ENCODE assay signal across 1 cellular context in genomic region chr10:101043356-101043707, GRCh38.
TF ChIP-seq lines count a peak whose summit lies in the region.

No MANE protein-coding gene starts in this region.

TF ChIP-seq in HepG2, 621 proteins besides CTCF, POLR2A, EP300 and RAD21:
- TF ChIP-seq SNAPC2 (CRISPR knock-in tag; IDR thresholded peaks at IDR 0.05), result 0 out of 2 replicates have a peak, but pooled peaks have one; percentile 48
- TF ChIP-seq E2F2 (CRISPR knock-in tag; IDR thresholded peaks at IDR 0.05; ENCODE audit: borderline replicate concordance), result no peak
- TF ChIP-seq ZMAT3 (CRISPR knock-in tag; conservative IDR thresholded peaks at IDR 0.05), result no peak
- no peak for TF ChIP-seq ZNF318 (CRISPR knock-in tag; IDR thresholded peaks at IDR 0.05)
- no peak for TF ChIP-seq HMGA1 (CRISPR knock-in tag; conservative IDR thresholded peaks at IDR 0.05)
- TF ChIP-seq ZNF687 (CRISPR knock-in tag; IDR thresholded peaks at IDR 0.05), result peak; percentile 27; the same call in 1 of the 2 replicates
- no peak for TF ChIP-seq MED1 (CRISPR knock-in tag; IDR thresholded peaks at IDR 0.05)
- TF ChIP-seq ZNF770 (CRISPR knock-in tag; IDR thresholded peaks at IDR 0.05), result peak; percentile 91
- no peak for TF ChIP-seq GABPB1 (CRISPR knock-in tag; IDR thresholded peaks at IDR 0.05)
- no peak for TF ChIP-seq ZNF616 (CRISPR knock-in tag; IDR thresholded peaks at IDR 0.05; ENCODE audit: low read depth)
- TF ChIP-seq BORCS8-MEF2B (CRISPR knock-in tag; IDR thresholded peaks at IDR 0.05), result no peak
- TF ChIP-seq ZNF580 (CRISPR knock-in tag; IDR thresholded peaks at IDR 0.05; ENCODE audit: borderline replicate concordance, low read depth), result peak; percentile 5; the same call in 1 of the 2 replicates
- TF ChIP-seq ASH2L (IDR thresholded peaks at IDR 0.05; ENCODE audit: insufficient read length, low read depth, low read length), result peak; percentile 10
- TF ChIP-seq BCL6 (CRISPR knock-in tag; IDR thresholded peaks at IDR 0.05), result no peak
TF ChIP-seq in HepG2: peak in this region for 5.
